In genomic region chr20:58330692-58331091, GRCh38 we compare ENCODE assay signal across 35 cellular contexts. TPM values are rescaled to one million over a fixed set of nuclear protein-coding genes. Genes with fewer than 3 reads are reported as not detected.
DNase-seq lines count a peak whose midpoint lies in the region; ATAC-seq and TF ChIP-seq lines count a peak whose summit lies in the region.
"Had no signal": no experiment of that assay in that cellular context is flagged by ENCODE, and none has a peak within 500 bp of the region (broad histone marks: within the 10 kb centered on the region; RNA-seq: fewer than 3 reads in every experiment).

No MANE protein-coding gene starts in this region.

- no peak for DNase-seq in Right ventricle myocardium inferior (ENCODE audit: missing footprints)
- DNase-seq in right cardiac atrium: no peak
- peak; percentile 23 for DNase-seq in colonic mucosa
- DNase-seq in left kidney (ENCODE audit: low read depth, low spot score): peak; percentile 17
- peak; percentile 25 to 29 for DNase-seq in uterus
- DNase-seq in HT-29 (ENCODE audit: low spot score): no peak
- DNase-seq in foreskin melanocyte: no peak
- DNase-seq: 8988T; activated CD4-positive, alpha-beta T cell treated with anti-CD3 and anti-CD28 coated beads, Interleukin-2, amount 50 U/mL, for 4 hours; activated CD8-positive, alpha-beta memory T cell treated with anti-CD3 and anti-CD28 coated beads, Interleukin-2, amount 10 ng/mL, durations not matched to agents 7 days and 5 days; activated gamma-delta T cell; activated naive CD8-positive, alpha-beta T cell treated with anti-CD3 and anti-CD28 coated beads, Interleukin-2, amount 10 ng/mL, durations not matched to agents 7 days and 5 days; activated T-cell treated with anti-CD3 and anti-CD28 coated beads, Interleukin-2, amount 50 U/mL, for 4 hours; Calu3; caudate nucleus; CD4-positive, CD25-positive, alpha-beta regulatory T cell; DMS79; HCEC 1CT; hypothalamus; left colon; mesendoderm; NCI-H1105 treated with DMSO at 0.1 percent for 48 hours; NCI-H2081; NCI-H2227 treated with DMSO at 0.1 percent for 48 hours; NCI-H526; PC-9; posterior cingulate gyrus; stimulated activated CD4-positive, alpha-beta T cell treated with anti-CD3 and anti-CD28 coated beads, Interleukin-15, amount 100 ng/mL, for 24 hours; T-helper 2 cell; trophoblast cell had no signal

- H3K36me3 ChIP-seq in colonic mucosa (no peaks in the 10 kb centered on the region), uterus (no peaks in the 10 kb centered on the region)

- intact Hi-C loops in Right ventricle myocardium inferior (cut with DNase I): no loop called here
- intact Hi-C loops in right cardiac atrium (cut with DNase I): no loop called here
- intact Hi-C loops in colonic mucosa (cut with DNase I): no loop called here
- intact Hi-C loops in uterus (cut with DNase I; ENCODE audit: low total_unique reads): no loop called here

- H3K4me1 ChIP-seq in right cardiac atrium (ENCODE audit: control insufficient read depth, insufficient read depth, low read length): peaks cover 8% of the 10 kb centered on the region
- H3K4me1 ChIP-seq in colonic mucosa: no peaks in the 10 kb centered on the region
- no peaks in the 10 kb centered on the region for H3K4me1 ChIP-seq in uterus

- TF ChIP-seq POLR2A in uterus (IDR thresholded peaks at IDR 0.05): no peak

- no peaks in the 10 kb centered on the region for H3K27me3 ChIP-seq in right cardiac atrium (ENCODE audit: control insufficient read depth, insufficient read depth)
- H3K27me3 ChIP-seq in colonic mucosa: no peaks in the 10 kb centered on the region
- H3K27me3 ChIP-seq in uterus: no peaks in the 10 kb centered on the region

- H3K9ac ChIP-seq in colonic mucosa (ENCODE audit: low read depth in 2 of 2, low read length in 2 of 2): no peak overlapping the region

- ATAC-seq in Right ventricle myocardium inferior (peak; percentile 35), right cardiac atrium (no peak), HG03571 (IDR thresholded peaks at IDR 0.05; ENCODE audit: unreplicated experiment) (no peak)
- ATAC-seq: activated CD4-positive, CD25-positive, alpha-beta regulatory T cell treated with anti-CD3 and anti-CD28 coated beads, Interleukin-2, amount 50 U/mL, for 24 hours; activated CD8-positive, alpha-beta memory T cell treated with anti-CD3 and anti-CD28 coated beads, Interleukin-2, amount 10 ng/mL, durations not matched to agents 7 days and 5 days; activated T-cell treated with anti-CD3 and anti-CD28 coated beads, Interleukin-2, amount 50 U/mL, for 4 hours; K562; left colon; sciatic nerve; stimulated activated effector memory CD8-positive, alpha-beta T cell treated with anti-CD3 and anti-CD28 coated beads, Interleukin-12 subunit alpha, Interleukin-12 subunit beta, amount 100 ng/mL, for 72 hours had no signal

- H3K4me3 ChIP-seq in right cardiac atrium (ENCODE audit: low read length) (no peak overlapping the region), colonic mucosa (no peak overlapping the region), uterus (no peak overlapping the region)
- H3K4me3 ChIP-seq: K562, PC-9 had no signal

- H3K27ac ChIP-seq in right cardiac atrium (ENCODE audit: low read length) (no peak overlapping the region), colonic mucosa (no peak overlapping the region), uterus (no peak overlapping the region)
- H3K27ac ChIP-seq: PC-9 had no signal

- TF ChIP-seq CTCF in colonic mucosa (IDR thresholded peaks at IDR 0.05) (no peak), uterus (IDR thresholded peaks at IDR 0.05) (no peak)

- no peaks in the 10 kb centered on the region for H3K9me3 ChIP-seq in right cardiac atrium (ENCODE audit: control insufficient read depth, low read length)
- H3K9me3 ChIP-seq in colonic mucosa: no peaks in the 10 kb centered on the region
- no peaks in the 10 kb centered on the region for H3K9me3 ChIP-seq in uterus

- WGBS in right cardiac atrium: 34% methylated on average over 1 of the region's 1 CpG

RNA-seq across cellular contexts. Expression of gene RAB22A, which starts 21.2 kb away (rescaled TPM):
- total RNA-seq in Right ventricle myocardium inferior (8.3 TPM), right cardiac atrium (10 to 100 TPM in 1 of 4 donors, 1 to 10 TPM in 3; 7.9 to 10.4 (median 9.3) TPM), colonic mucosa (10 to 100 TPM; 17.5 to 22.0 TPM), uterus (10 to 100 TPM in 3 of 4 donors, 1 to 10 TPM in 1; 9.5 to 29.7 (median 23.3) TPM)
- 4.1 TPM for polyA plus RNA-seq in right cardiac atrium
- total RNA-seq in HT-29 (2014; rRNA removed; shearing (Covaris generic)): 21.3 and 25.3 TPM in 2 replicates

RNA-seq across cellular contexts. Expression of gene VAPB, which starts 58.3 kb away (rescaled TPM):
- total RNA-seq in Right ventricle myocardium inferior: 72.4 TPM
- 10 to 100 TPM; 59.6 to 64.7 (median 63.6) TPM for total RNA-seq in right cardiac atrium
- 30.6 TPM for polyA plus RNA-seq in right cardiac atrium
- total RNA-seq in colonic mucosa: 10 to 100 TPM; 57.4 to 63.5 TPM
- 10 to 100 TPM; 24.1 to 81.0 (median 48.4) TPM for total RNA-seq in uterus
- total RNA-seq in HT-29 (2014; rRNA removed; shearing (Covaris generic)): 15.6 and 16.2 TPM in 2 replicates

Comparison
In these comparisons a context has a peak if more than half of its experiments do, and no peak if none do; other contexts are left out.
1. DNase-seq: peak in colonic mucosa (single experiment), left kidney (single experiment) and uterus (2 of 2); none in Right ventricle myocardium inferior (single experiment), right cardiac atrium (0 of 3), HT-29 (single experiment) and foreskin melanocyte (single experiment).